Comparison of ENCODE assay signal across 1 cellular context in genomic region chr9:15287309-15287708, GRCh38.
A peak's percentile ranks its signal among the peaks of the same experiment; 100 is the strongest.
TF ChIP-seq lines count a peak whose summit lies in the region.

No MANE protein-coding gene starts in this region.

TF ChIP-seq in K562, 482 proteins besides CTCF, POLR2A, EP300 and RAD21 (continued from another document):
- TF ChIP-seq ZNF3 (CRISPR knock-in tag; IDR thresholded peaks at IDR 0.05) (no peak), FOXM1 (IDR thresholded peaks at IDR 0.05; ENCODE audit: low read depth) (no peak), FOXM1 (CRISPR knock-in tag; IDR thresholded peaks at IDR 0.05; ENCODE audit: low read depth) (no peak), TAL1 (IDR thresholded peaks at IDR 0.05) (0 out of 2 replicates have a peak, but pooled peaks have one; percentile 13), THRA (IDR thresholded peaks at IDR 0.05) (no peak), NEUROD1 (IDR thresholded peaks at IDR 0.05; ENCODE audit: borderline replicate concordance, low read depth, low read length, partially characterized antibody) (no peak), ZNF507 (tag; conservative IDR thresholded peaks at IDR 0.05) (no peak), E4F1 (CRISPR knock-in tag; IDR thresholded peaks at IDR 0.05; ENCODE audit: borderline replicate concordance) (no peak), ZNF347 (CRISPR knock-in tag; IDR thresholded peaks at IDR 0.05; ENCODE audit: low read depth) (no peak), ZKSCAN3 (CRISPR knock-in tag; IDR thresholded peaks at IDR 0.05) (no peak), ZNF124 (CRISPR knock-in tag; IDR thresholded peaks at IDR 0.05) (no peak), TRIM28 (IDR thresholded peaks at IDR 0.05) (no peak), POLR2G (IDR thresholded peaks at IDR 0.05; ENCODE audit: low read depth, low read length) (no peak), NR2C2 (CRISPR knock-in tag; IDR thresholded peaks at IDR 0.05) (no peak), NR2C2 (tag; IDR thresholded peaks at IDR 0.05) (no peak), SUPT5H (IDR thresholded peaks at IDR 0.05) (no peak), TOE1 (IDR thresholded peaks at IDR 0.05; ENCODE audit: borderline replicate concordance) (no peak), TOE1 (CRISPR knock-in tag; IDR thresholded peaks at IDR 0.05; ENCODE audit: borderline replicate concordance, low read depth) (no peak), NR0B1 (IDR thresholded peaks at IDR 0.05; ENCODE audit: partially characterized antibody) (no peak), CAMTA2 (CRISPR knock-in tag; conservative IDR thresholded peaks at IDR 0.05) (no peak), RCOR1 (IDR thresholded peaks at IDR 0.05; ENCODE audit: borderline replicate concordance in 1 of 2, low read depth in 2 of 2, low read length in 2 of 2) (no peak), SMARCC2 (IDR thresholded peaks at IDR 0.05; ENCODE audit: low read depth) (no peak), ZNF668 (CRISPR knock-in tag; IDR thresholded peaks at IDR 0.05) (no peak), HDAC2 (IDR thresholded peaks at IDR 0.05) (no peak), ZNF445 (CRISPR knock-in tag; IDR thresholded peaks at IDR 0.05; ENCODE audit: low read depth) (no peak)
TF ChIP-seq in K562: peak in this region for 14.
